ENCODE assay signal across 15 cellular contexts in genomic region chr11:17294033-17294432, GRCh38. TPM values are rescaled to one million over a fixed set of nuclear protein-coding genes. Genes with fewer than 3 reads are reported as not detected.
DNase-seq lines count a peak whose midpoint lies in the region; ATAC-seq, FAIRE-seq and TF ChIP-seq lines count a peak whose summit lies in the region.
"Had no signal": no experiment of that assay in that cellular context is flagged by ENCODE, and none has a peak within 500 bp of the region (broad histone marks: within the 10 kb centered on the region; RNA-seq: fewer than 3 reads in every experiment).

No MANE protein-coding gene starts in this region.

- no peak overlapping the region for H3K4me3 ChIP-seq in GM12865 (ENCODE audit: low read depth, low read length)
- H3K4me3 ChIP-seq in GM12878: no peak overlapping the region
- no peak overlapping the region for H3K4me3 ChIP-seq in lower lobe of right lung
- H3K4me3 ChIP-seq: upper lobe of right lung had no signal

- TF ChIP-seq RAD21 in GM12878 (IDR thresholded peaks at IDR 0.05; ENCODE audit: insufficient read depth, low read depth, low read length): no peak

- H3K4me1 ChIP-seq in GM12878 (ENCODE audit: control insufficient read depth, insufficient read depth, low read length) (peaks cover 17% of the 10 kb centered on the region), lower lobe of right lung (no peaks in the 10 kb centered on the region)
- H3K4me1 ChIP-seq: BE2C, upper lobe of right lung had no signal

- POLR2A ChIA-PET in GM12878 (lab: Charles Lee): no interaction called here

- no peaks in the 10 kb centered on the region; a peak in 1 of 4 replicates for H3K36me3 ChIP-seq in GM12878 (ENCODE audit: control insufficient read depth in 2 of 2, insufficient read depth in 2 of 2, low read length in 1 of 2)
- H3K36me3 ChIP-seq in lower lobe of right lung: peaks cover 40% of the 10 kb centered on the region
- H3K36me3 ChIP-seq: BE2C had no signal

- H3K4me2 ChIP-seq in GM12878 (ENCODE audit: control insufficient read depth, insufficient read depth): no peak overlapping the region

- H3K79me2 ChIP-seq in GM12878 (ENCODE audit: control insufficient read depth, insufficient read depth, low read length): no peaks in the 10 kb centered on the region

- CTCF ChIA-PET in GM12878 (lab: Yijun Ruan, JAX): no interaction called here

- in situ Hi-C loops in GM12878 (cut with MboI): no loop called here

- no peak for TF ChIP-seq CTCF in GM12865 (IDR thresholded peaks at IDR 0.05; ENCODE audit: insufficient read depth, low read depth, low read length, missing control alignments)
- TF ChIP-seq CTCF in GM12878 (IDR thresholded peaks at IDR 0.05 in 2 of 3, conservative IDR thresholded peaks at IDR 0.05 in 1 of 3; ENCODE audit: control insufficient read depth in 2 of 3, extremely low read depth in 1 of 3, insufficient read depth in 1 of 3, low read depth in 3 of 3, low read length in 3 of 3): no peak
- TF ChIP-seq CTCF in lower lobe of right lung (IDR thresholded peaks at IDR 0.05): no peak

- peak; percentile 43 for DNase-seq in GM12865 (ENCODE audit: low read depth)
- DNase-seq in GM12878 (ENCODE audit: low read depth, low spot score): no peak
- DNase-seq in iPS-NIHi11 (ENCODE audit: low spot score): no peak
- DNase-seq in lower lobe of right lung: no peak
- DNase-seq in HuH-7.5 (ENCODE audit: low spot score): no peak
- DNase-seq: BE2C, naive B cell, NCI-H1930, NCI-H69, SW 1271, upper lobe of right lung had no signal

- H2AFZ ChIP-seq in GM12878 (ENCODE audit: control insufficient read depth, low read depth, low read length): no peak overlapping the region

- no peak for FAIRE-seq in GM12878 (lab: Jason Lieb, UNC)

- peak; percentile 55 for ATAC-seq in GM18861 (IDR thresholded peaks at IDR 0.05; ENCODE audit: unreplicated experiment)
- ATAC-seq in HG02884 (IDR thresholded peaks at IDR 0.05; ENCODE audit: unreplicated experiment): peak; percentile 52
- peak; percentile 70 for ATAC-seq in GM12878
- no peak for ATAC-seq in lower lobe of right lung
- ATAC-seq: left lobe of liver, Panc1, upper lobe of right lung had no signal

- H3K27ac ChIP-seq in GM12878 (ENCODE audit: control insufficient read depth, insufficient read depth) (no peak overlapping the region), lower lobe of right lung (no peak overlapping the region)
- H3K27ac ChIP-seq: upper lobe of right lung had no signal

- intact Hi-C loops in GM12878 (cut with micrococcal nuclease; ENCODE audit: unreplicated experiment) (no loop called here), lower lobe of right lung (cut with DNase I) (no loop called here)

- SMC1A ChIA-PET in GM12878 (lab: Charles Lee; ENCODE audit: uncharacterized antibody, unreplicated experiment): no interaction called here

- TF ChIP-seq POLR2A in GM12878 (IDR thresholded peaks at IDR 0.05; ENCODE audit: low read depth, low read length): no peak

- H3K9me3 ChIP-seq in GM12878 (replicated peaks; ENCODE audit: control insufficient read depth, insufficient read depth, low read length): no peaks in the 10 kb centered on the region
- H3K9me3 ChIP-seq in lower lobe of right lung: no peaks in the 10 kb centered on the region
- H3K9me3 ChIP-seq: BE2C, upper lobe of right lung had no signal

- RAD21 ChIA-PET in GM12878 (lab: Charles Lee; ENCODE audit: unreplicated experiment): no interaction called here

- TF ChIP-seq EP300 in GM12878 (IDR thresholded peaks at IDR 0.05; ENCODE audit: borderline replicate concordance in 1 of 2, control insufficient read depth in 1 of 2, low read depth in 2 of 2, low read length in 2 of 2): no peak

- no TSS peak for BruUV-seq in GM12878 (replicated peaks; lab: Mats Ljungman, UMichigan)

- H3K27me3 ChIP-seq in GM12878 (replicated peaks in 1 of 2; ENCODE audit: control insufficient read depth in 2 of 2, insufficient read depth in 2 of 2, low read length in 1 of 2) (no peaks in the 10 kb centered on the region), lower lobe of right lung (ENCODE audit: low read depth) (no peaks in the 10 kb centered on the region)
- H3K27me3 ChIP-seq: BE2C, upper lobe of right lung had no signal

- no peaks in the 10 kb centered on the region for H4K20me1 ChIP-seq in GM12878 (ENCODE audit: control insufficient read depth, insufficient read depth)

- no peak overlapping the region for H3K9ac ChIP-seq in GM12878 (ENCODE audit: control insufficient read depth, insufficient read depth, low read length)

TF ChIP-seq in GM12878, 131 proteins besides CTCF, POLR2A, EP300 and RAD21 (continues in another document):
- TF ChIP-seq BCL11A (IDR thresholded peaks at IDR 0.05; ENCODE audit: low read depth, low read length) (0 out of 2 replicates have a peak, but pooled peaks have one; percentile 29), HDGF (IDR thresholded peaks at IDR 0.05) (no peak), HDAC6 (IDR thresholded peaks at IDR 0.05; ENCODE audit: unreplicated experiment) (no peak), IRF4 (IDR thresholded peaks at IDR 0.05; ENCODE audit: low read depth, low read length) (peak; percentile 35; the same call in 1 of the 2 replicates), CREM (IDR thresholded peaks at IDR 0.05; ENCODE audit: low read depth) (0 out of 2 replicates have a peak, but pooled peaks have one; percentile 27), CREB1 (IDR thresholded peaks at IDR 0.05; ENCODE audit: low read depth) (no peak), JUND (IDR thresholded peaks at IDR 0.05; ENCODE audit: low read depth, low read length) (no peak), FOXM1 (IDR thresholded peaks at IDR 0.05; ENCODE audit: low read depth, low read length) (0 out of 2 replicates have a peak, but pooled peaks have one; percentile 55), ZSCAN29 (IDR thresholded peaks at IDR 0.05) (no peak), NR2F1 (conservative IDR thresholded peaks at IDR 0.05) (no peak), ETV6 (conservative IDR thresholded peaks at IDR 0.05 in 1 of 2, IDR thresholded peaks at IDR 0.05 in 1 of 2; ENCODE audit: borderline replicate concordance in 1 of 2, low read depth in 1 of 2) (no peak)
- TF ChIP-seq, protein P1, sequence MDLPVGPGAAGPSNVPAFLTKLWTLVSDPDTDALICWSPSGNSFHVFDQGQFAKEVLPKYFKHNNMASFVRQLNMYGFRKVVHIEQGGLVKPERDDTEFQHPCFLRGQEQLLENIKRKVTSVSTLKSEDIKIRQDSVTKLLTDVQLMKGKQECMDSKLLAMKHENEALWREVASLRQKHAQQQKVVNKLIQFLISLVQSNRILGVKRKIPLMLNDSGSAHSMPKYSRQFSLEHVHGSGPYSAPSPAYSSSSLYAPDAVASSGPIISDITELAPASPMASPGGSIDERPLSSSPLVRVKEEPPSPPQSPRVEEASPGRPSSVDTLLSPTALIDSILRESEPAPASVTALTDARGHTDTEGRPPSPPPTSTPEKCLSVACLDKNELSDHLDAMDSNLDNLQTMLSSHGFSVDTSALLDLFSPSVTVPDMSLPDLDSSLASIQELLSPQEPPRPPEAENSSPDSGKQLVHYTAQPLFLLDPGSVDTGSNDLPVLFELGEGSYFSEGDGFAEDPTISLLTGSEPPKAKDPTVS (IDR thresholded peaks at IDR 0.05; ENCODE audit: low read depth, low read length): no peak

RNA-seq across cellular contexts. Expression of gene NUCB2, which starts 17.5 kb away (rescaled TPM):
- 29.9 and 30.1 TPM in 2 replicates for total RNA-seq in GM12878 (2013; cell fraction: nucleolus; rRNA removed)
- 16.0 and 30.6 TPM in 2 replicates for total RNA-seq in GM12878 (2014; rRNA removed)
- total RNA-seq in GM12878 (2014; rRNA removed; fragmentation: Illumina TruSeq; extraction: Trizol): 46.8 and 47.2 TPM in 2 replicates
- total RNA-seq in GM12878 (2021): 29.8 and 33.6 TPM in 2 replicates
- 30.0 TPM for polyA plus RNA-seq in GM12878 (2011; ENCODE audit: low read depth)
- 59.5 and 79.1 TPM in 2 replicates for polyA plus RNA-seq in GM12878 (2011; rRNA removed)
- 18.0 and 20.1 TPM in 2 replicates for polyA plus RNA-seq in GM12878 (2011; cell fraction: cytosol; rRNA removed)
- 14.1 and 15.3 TPM in 2 replicates for polyA plus RNA-seq in GM12878 (2011; cell fraction: nucleus; rRNA removed)
- polyA plus RNA-seq in GM12878 (2012): 36.0 and 45.7 TPM in 2 replicates
- polyA plus RNA-seq in GM12878 (2014; fragmentation: Illumina TruSeq; extraction: Trizol): 44.5 and 59.8 TPM in 2 replicates
- polyA plus RNA-seq in GM12878 (2014; fragmentation: Nextera tagmentation; extraction: Ambion mirVana): 10 to 100 TPM; 57.5 to 66.4 TPM
- 27.0 and 27.9 TPM in 2 replicates for polyA plus RNA-seq in GM12878 (2014; rRNA removed)
- 10 to 100 TPM; 73.6 to 74.1 TPM for polyA plus RNA-seq in GM12878 (2016; fragmentation: Nextera tagmentation; extraction: Ambion mirVana)
- polyA minus RNA-seq in GM12878 (2011; rRNA and poly(A)+ RNA removed): 31.2 and 57.3 TPM in 2 replicates
- polyA minus RNA-seq in GM12878 (2011; cell fraction: cytosol; rRNA and poly(A)+ RNA removed): 14.3 and 15.4 TPM in 2 replicates
- polyA minus RNA-seq in GM12878 (2011; cell fraction: nucleus; rRNA and poly(A)+ RNA removed): 9.2 and 13.5 TPM in 2 replicates
- 82.7 TPM for total RNA-seq in lower lobe of right lung

RNA-seq across cellular contexts. Expression of gene NCR3LG1, which starts 57.6 kb away (rescaled TPM):
- 1.6 and 1.8 TPM in 2 replicates for total RNA-seq in GM12878 (2013; cell fraction: nucleolus; rRNA removed)
- 0.17 and 0.22 TPM in 2 replicates for total RNA-seq in GM12878 (2014; rRNA removed)
- 0.09 and 0.18 TPM in 2 replicates for total RNA-seq in GM12878 (2014; rRNA removed; fragmentation: Illumina TruSeq; extraction: Trizol)
- 0.18 and 0.21 TPM in 2 replicates for total RNA-seq in GM12878 (2021)
- 0.09 TPM for polyA plus RNA-seq in GM12878 (2011; ENCODE audit: low read depth)
- polyA plus RNA-seq in GM12878 (2011; rRNA removed): 0.09 and 0.12 TPM in 2 replicates
- 0.08 and 0.09 TPM in 2 replicates for polyA plus RNA-seq in GM12878 (2011; cell fraction: cytosol; rRNA removed)
- 0.16 and 0.28 TPM in 2 replicates for polyA plus RNA-seq in GM12878 (2011; cell fraction: nucleus; rRNA removed)
- polyA plus RNA-seq in GM12878 (2012): 0.10 and 0.24 TPM in 2 replicates
- polyA plus RNA-seq in GM12878 (2014; fragmentation: Illumina TruSeq; extraction: Trizol): 0.10 and 0.13 TPM in 2 replicates
- polyA plus RNA-seq in GM12878 (2014; fragmentation: Nextera tagmentation; extraction: Ambion mirVana): under 1 TPM in 1 of 2 experiments, not detected in 1; under 0.01 TPM
- polyA plus RNA-seq in GM12878 (2014; rRNA removed): 0.05 and 0.15 TPM in 2 replicates
- under 1 TPM in 1 of 2 experiments, not detected in 1; 0.11 TPM for polyA plus RNA-seq in GM12878 (2016; fragmentation: Nextera tagmentation; extraction: Ambion mirVana)
- polyA minus RNA-seq in GM12878 (2011; rRNA and poly(A)+ RNA removed): 0.10 and 0.22 TPM in 2 replicates
- polyA minus RNA-seq in GM12878 (2011; cell fraction: cytosol; rRNA and poly(A)+ RNA removed): 0.10 TPM in 1 of 2 replicates, not detected in the other
- polyA minus RNA-seq in GM12878 (2011; cell fraction: nucleus; rRNA and poly(A)+ RNA removed): 0.19 and 0.24 TPM in 2 replicates
- total RNA-seq in lower lobe of right lung: 3.2 TPM

Comparison
In these comparisons a context has a peak if more than half of its experiments do, and no peak if none do; other contexts are left out.
1. ATAC-seq: peak in GM18861 (single experiment), HG02884 (single experiment) and GM12878 (single experiment); none in lower lobe of right lung (0 of 2).